ENCODE assay signal across 30 cellular contexts in the genomic region with DNA sequence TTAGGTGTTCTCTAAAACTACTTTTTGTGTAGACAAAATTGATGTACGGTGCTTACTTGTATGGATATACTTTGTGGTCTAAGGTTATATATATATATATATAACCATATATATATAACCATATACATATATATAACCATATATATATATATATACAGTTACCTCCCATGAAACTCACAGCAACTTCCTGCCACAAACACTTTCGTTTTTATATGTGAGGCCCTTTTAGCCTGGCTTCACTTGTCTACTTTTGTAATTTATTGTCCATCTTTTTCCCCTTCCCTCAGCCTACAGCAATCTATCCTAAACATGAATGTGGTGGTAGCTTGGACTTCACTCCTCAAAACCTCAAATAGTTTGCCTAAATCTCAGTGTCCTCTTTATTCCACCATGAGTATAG.
"Had no signal": no experiment of that assay in that cellular context is flagged by ENCODE, and none has a peak within 500 bp of the region (broad histone marks: within the 10 kb centered on the region; RNA-seq: fewer than 3 reads in every experiment).

No MANE protein-coding gene starts in this region.

- H3K27me3 ChIP-seq: MG63, SJCRH30 had no signal

- ATAC-seq: Panc1, Right ventricle myocardium inferior, SK-N-SH treated with all-trans-retinoic acid at 6 μM for 48 hours, T-cell had no signal

- H3K36me3 ChIP-seq: MG63, SJCRH30 had no signal

- H3K9me3 ChIP-seq: MG63, SJCRH30 had no signal

- H2AFZ ChIP-seq: PC-9 had no signal

- H3K4me3 ChIP-seq: MG63, PC-9, SJCRH30, SK-N-MC had no signal

- DNase-seq: Kasumi-1, MG63, MV-4-11, NCI-H1092, NCI-H1105, NCI-H1417 treated with DMSO at 0.1 percent for 48 hours, NCI-H1436 treated with DMSO at 0.1 percent for 48 hours, NCI-H1694 treated with DMSO at 0.1 percent for 48 hours, NCI-H187 treated with DMSO at 0.1 percent for 48 hours, NCI-H2029, NCI-H2081, NCI-H2171, NCI-H226, NCI-H446 treated with DMSO at 0.1 percent for 48 hours, NCI-H510A, NCI-H524, NCI-H526, NCI-H69, NCI-H748 treated with DMSO at 0.1 percent for 48 hours, NCI-H82, PC-9, SHP77, SIG-M5, SJCRH30, T-cell had no signal

- H3K4me2 ChIP-seq: PC-9 had no signal

- H3K4me1 ChIP-seq: SJCRH30 had no signal

- H3K27ac ChIP-seq: PC-9, RWPE1, SJCRH30, SK-N-MC had no signal
